In the genomic region with DNA sequence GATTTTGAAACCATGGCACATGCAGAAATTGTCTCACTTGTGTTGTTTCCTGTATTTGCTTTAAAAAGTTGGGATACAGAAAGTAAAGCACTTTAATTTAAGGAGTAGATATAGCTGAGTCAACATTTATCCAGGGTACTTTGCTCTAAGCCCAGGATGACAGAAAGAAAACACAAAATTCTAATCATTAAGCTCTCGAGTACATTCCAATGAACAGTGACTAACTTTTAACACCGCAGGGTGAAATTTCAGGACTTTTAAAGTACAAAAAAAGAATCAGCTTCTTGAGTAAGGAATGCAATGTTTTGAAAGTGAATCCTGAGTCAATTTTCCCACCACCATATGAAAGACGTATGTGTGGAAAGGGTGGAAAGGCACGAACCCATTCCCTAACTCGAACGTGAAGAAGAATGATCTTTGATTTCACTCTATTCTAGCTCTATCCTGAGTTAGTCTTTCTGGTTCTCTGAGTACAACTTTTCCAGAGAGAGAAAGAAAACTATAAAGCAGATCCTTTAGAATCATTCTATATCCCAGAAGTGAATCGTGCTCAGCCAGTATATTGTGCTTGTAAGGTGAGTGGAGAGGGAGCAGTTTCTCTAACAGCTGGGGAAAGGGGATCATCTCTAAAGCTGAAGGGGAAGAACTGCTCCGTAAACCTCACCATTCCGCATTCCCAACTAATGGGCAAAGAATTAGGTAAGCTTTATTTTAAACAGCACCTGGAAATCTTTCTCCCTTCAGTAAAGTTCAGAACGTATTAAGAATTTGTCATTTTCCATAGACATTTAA, we compare ENCODE assay signal across 1 cellular context.
TF ChIP-seq lines count a peak whose summit lies in the region.

No MANE protein-coding gene starts in this region.

TF ChIP-seq in GM23338, 12 proteins besides CTCF, POLR2A, EP300 and RAD21 (continued from another document):
- TF ChIP-seq, protein P1, sequence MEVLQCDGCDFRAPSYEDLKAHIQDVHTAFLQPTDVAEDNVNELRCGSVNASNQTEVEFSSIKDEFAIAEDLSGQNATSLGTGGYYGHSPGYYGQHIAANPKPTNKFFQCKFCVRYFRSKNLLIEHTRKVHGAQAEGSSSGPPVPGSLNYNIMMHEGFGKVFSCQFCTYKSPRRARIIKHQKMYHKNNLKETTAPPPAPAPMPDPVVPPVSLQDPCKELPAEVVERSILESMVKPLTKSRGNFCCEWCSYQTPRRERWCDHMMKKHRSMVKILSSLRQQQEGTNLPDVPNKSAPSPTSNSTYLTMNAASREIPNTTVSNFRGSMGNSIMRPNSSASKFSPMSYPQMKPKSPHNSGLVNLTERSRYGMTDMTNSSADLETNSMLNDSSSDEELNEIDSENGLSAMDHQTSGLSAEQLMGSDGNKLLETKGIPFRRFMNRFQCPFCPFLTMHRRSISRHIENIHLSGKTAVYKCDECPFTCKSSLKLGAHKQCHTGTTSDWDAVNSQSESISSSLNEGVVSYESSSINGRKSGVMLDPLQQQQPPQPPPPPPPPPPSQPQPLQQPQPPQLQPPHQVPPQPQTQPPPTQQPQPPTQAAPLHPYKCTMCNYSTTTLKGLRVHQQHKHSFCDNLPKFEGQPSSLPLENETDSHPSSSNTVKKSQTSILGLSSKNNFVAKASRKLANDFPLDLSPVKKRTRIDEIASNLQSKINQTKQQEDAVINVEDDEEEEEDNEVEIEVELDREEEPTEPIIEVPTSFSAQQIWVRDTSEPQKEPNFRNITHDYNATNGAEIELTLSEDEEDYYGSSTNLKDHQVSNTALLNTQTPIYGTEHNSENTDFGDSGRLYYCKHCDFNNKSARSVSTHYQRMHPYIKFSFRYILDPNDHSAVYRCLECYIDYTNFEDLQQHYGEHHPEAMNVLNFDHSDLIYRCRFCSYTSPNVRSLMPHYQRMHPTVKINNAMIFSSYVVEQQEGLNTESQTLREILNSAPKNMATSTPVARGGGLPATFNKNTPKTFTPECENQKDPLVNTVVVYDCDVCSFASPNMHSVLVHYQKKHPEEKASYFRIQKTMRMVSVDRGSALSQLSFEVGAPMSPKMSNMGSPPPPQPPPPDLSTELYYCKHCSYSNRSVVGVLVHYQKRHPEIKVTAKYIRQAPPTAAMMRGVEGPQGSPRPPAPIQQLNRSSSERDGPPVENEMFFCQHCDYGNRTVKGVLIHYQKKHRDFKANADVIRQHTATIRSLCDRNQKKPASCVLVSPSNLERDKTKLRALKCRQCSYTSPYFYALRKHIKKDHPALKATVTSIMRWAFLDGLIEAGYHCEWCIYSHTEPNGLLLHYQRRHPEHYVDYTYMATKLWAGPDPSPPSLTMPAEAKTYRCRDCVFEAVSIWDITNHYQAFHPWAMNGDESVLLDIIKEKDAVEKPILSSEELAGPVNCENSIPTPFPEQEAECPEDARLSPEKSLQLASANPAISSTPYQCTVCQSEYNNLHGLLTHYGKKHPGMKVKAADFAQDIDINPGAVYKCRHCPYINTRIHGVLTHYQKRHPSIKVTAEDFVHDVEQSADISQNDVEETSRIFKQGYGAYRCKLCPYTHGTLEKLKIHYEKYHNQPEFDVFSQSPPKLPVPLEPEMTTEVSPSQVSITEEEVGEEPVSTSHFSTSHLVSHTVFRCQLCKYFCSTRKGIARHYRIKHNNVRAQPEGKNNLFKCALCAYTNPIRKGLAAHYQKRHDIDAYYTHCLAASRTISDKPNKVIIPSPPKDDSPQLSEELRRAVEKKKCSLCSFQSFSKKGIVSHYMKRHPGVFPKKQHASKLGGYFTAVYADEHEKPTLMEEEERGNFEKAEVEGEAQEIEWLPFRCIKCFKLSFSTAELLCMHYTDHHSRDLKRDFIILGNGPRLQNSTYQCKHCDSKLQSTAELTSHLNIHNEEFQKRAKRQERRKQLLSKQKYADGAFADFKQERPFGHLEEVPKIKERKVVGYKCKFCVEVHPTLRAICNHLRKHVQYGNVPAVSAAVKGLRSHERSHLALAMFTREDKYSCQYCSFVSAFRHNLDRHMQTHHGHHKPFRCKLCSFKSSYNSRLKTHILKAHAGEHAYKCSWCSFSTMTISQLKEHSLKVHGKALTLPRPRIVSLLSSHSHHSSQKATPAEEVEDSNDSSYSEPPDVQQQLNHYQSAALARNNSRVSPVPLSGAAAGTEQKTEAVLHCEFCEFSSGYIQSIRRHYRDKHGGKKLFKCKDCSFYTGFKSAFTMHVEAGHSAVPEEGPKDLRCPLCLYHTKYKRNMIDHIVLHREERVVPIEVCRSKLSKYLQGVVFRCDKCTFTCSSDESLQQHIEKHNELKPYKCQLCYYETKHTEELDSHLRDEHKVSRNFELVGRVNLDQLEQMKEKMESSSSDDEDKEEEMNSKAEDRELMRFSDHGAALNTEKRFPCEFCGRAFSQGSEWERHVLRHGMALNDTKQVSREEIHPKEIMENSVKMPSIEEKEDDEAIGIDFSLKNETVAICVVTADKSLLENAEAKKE (CRISPR knock-in tag; IDR thresholded peaks at IDR 0.05) = no peak
